In the genomic region with DNA sequence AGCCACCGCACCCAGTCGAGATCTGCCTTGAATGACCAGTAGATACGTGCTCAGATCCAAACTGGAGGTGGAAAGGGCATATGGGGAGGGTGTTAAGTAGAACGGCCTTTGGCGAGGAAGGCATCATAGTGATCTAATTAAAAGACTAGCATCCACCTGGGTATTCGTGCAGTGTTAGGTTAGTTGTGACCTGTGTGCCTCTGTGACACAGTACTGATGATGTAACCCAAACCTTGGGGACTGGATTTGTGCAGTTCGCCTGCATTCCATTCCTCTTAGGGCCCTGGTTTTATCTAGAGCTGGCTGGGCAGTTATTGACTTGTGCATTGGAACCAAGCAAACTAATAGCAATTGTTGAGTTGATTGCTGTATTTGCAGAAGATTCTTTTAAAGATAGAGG, we compare ENCODE assay signal across 1 cellular context.
A peak's percentile ranks its signal among the peaks of the same experiment; 100 is the strongest.
TF ChIP-seq lines count a peak whose summit lies in the region.

No MANE protein-coding gene starts in this region.

TF ChIP-seq in HepG2, 621 proteins besides CTCF, POLR2A, EP300 and RAD21 (continued from another document and continues in another):
- TF ChIP-seq, protein P1, sequence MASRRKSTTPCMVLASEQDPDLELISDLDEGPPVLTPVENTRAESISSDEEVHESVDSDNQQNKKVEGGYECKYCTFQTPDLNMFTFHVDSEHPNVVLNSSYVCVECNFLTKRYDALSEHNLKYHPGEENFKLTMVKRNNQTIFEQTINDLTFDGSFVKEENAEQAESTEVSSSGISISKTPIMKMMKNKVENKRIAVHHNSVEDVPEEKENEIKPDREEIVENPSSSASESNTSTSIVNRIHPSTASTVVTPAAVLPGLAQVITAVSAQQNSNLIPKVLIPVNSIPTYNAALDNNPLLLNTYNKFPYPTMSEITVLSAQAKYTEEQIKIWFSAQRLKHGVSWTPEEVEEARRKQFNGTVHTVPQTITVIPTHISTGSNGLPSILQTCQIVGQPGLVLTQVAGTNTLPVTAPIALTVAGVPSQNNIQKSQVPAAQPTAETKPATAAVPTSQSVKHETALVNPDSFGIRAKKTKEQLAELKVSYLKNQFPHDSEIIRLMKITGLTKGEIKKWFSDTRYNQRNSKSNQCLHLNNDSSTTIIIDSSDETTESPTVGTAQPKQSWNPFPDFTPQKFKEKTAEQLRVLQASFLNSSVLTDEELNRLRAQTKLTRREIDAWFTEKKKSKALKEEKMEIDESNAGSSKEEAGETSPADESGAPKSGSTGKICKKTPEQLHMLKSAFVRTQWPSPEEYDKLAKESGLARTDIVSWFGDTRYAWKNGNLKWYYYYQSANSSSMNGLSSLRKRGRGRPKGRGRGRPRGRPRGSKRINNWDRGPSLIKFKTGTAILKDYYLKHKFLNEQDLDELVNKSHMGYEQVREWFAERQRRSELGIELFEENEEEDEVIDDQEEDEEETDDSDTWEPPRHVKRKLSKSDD (CRISPR knock-in tag; IDR thresholded peaks at IDR 0.05; ENCODE audit: low read depth): peak; percentile 81; the same call in 1 of the 2 replicates
- TF ChIP-seq GATAD2A (CRISPR knock-in tag; IDR thresholded peaks at IDR 0.05): peak; percentile 65
- TF ChIP-seq ZNF329 (CRISPR knock-in tag; IDR thresholded peaks at IDR 0.05; ENCODE audit: low read depth): no peak
- TF ChIP-seq, protein P2, sequence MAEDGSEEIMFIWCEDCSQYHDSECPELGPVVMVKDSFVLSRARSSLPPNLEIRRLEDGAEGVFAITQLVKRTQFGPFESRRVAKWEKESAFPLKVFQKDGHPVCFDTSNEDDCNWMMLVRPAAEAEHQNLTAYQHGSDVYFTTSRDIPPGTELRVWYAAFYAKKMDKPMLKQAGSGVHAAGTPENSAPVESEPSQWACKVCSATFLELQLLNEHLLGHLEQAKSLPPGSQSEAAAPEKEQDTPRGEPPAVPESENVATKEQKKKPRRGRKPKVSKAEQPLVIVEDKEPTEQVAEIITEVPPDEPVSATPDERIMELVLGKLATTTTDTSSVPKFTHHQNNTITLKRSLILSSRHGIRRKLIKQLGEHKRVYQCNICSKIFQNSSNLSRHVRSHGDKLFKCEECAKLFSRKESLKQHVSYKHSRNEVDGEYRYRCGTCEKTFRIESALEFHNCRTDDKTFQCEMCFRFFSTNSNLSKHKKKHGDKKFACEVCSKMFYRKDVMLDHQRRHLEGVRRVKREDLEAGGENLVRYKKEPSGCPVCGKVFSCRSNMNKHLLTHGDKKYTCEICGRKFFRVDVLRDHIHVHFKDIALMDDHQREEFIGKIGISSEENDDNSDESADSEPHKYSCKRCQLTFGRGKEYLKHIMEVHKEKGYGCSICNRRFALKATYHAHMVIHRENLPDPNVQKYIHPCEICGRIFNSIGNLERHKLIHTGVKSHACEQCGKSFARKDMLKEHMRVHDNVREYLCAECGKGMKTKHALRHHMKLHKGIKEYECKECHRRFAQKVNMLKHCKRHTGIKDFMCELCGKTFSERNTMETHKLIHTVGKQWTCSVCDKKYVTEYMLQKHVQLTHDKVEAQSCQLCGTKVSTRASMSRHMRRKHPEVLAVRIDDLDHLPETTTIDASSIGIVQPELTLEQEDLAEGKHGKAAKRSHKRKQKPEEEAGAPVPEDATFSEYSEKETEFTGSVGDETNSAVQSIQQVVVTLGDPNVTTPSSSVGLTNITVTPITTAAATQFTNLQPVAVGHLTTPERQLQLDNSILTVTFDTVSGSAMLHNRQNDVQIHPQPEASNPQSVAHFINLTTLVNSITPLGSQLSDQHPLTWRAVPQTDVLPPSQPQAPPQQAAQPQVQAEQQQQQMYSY (CRISPR knock-in tag; IDR thresholded peaks at IDR 0.05): peak; percentile 96
- TF ChIP-seq CEBPB (IDR thresholded peaks at IDR 0.05; ENCODE audit: borderline replicate concordance, low read depth, low read length): peak; percentile 80; the same call in 1 of the 2 replicates
- TF ChIP-seq, protein P3, sequence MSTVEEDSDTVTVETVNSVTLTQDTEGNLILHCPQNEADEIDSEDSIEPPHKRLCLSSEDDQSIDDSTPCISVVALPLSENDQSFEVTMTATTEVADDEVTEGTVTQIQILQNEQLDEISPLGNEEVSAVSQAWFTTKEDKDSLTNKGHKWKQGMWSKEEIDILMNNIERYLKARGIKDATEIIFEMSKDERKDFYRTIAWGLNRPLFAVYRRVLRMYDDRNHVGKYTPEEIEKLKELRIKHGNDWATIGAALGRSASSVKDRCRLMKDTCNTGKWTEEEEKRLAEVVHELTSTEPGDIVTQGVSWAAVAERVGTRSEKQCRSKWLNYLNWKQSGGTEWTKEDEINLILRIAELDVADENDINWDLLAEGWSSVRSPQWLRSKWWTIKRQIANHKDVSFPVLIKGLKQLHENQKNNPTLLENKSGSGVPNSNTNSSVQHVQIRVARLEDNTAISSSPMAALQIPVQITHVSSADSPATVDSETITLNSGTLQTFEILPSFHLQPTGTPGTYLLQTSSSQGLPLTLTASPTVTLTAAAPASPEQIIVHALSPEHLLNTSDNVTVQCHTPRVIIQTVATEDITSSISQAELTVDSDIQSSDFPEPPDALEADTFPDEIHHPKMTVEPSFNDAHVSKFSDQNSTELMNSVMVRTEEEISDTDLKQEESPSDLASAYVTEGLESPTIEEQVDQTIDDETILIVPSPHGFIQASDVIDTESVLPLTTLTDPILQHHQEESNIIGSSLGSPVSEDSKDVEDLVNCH (CRISPR knock-in tag; IDR thresholded peaks at IDR 0.05): no peak
- TF ChIP-seq, protein P4, sequence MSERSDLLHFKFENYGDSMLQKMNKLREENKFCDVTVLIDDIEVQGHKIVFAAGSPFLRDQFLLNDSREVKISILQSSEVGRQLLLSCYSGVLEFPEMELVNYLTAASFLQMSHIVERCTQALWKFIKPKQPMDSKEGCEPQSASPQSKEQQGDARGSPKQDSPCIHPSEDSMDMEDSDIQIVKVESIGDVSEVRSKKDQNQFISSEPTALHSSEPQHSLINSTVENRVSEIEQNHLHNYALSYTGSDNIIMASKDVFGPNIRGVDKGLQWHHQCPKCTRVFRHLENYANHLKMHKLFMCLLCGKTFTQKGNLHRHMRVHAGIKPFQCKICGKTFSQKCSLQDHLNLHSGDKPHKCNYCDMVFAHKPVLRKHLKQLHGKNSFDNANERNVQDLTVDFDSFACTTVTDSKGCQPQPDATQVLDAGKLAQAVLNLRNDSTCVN (CRISPR knock-in tag; IDR thresholded peaks at IDR 0.05; ENCODE audit: borderline replicate concordance): no peak
- 0 out of 2 replicates have a peak, but pooled peaks have one; percentile 18 for TF ChIP-seq ZNF605 (CRISPR knock-in tag; IDR thresholded peaks at IDR 0.05)
- TF ChIP-seq MAFG (CRISPR knock-in tag; IDR thresholded peaks at IDR 0.05): no peak
- TF ChIP-seq SMARCC2 (IDR thresholded peaks at IDR 0.05): no peak
- TF ChIP-seq, protein P5, sequence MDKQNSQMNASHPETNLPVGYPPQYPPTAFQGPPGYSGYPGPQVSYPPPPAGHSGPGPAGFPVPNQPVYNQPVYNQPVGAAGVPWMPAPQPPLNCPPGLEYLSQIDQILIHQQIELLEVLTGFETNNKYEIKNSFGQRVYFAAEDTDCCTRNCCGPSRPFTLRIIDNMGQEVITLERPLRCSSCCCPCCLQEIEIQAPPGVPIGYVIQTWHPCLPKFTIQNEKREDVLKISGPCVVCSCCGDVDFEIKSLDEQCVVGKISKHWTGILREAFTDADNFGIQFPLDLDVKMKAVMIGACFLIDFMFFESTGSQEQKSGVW (CRISPR knock-in tag; IDR thresholded peaks at IDR 0.05; ENCODE audit: borderline replicate concordance): no peak
- no peak for TF ChIP-seq SIN3B (IDR thresholded peaks at IDR 0.05; ENCODE audit: low read length)
- TF ChIP-seq ZFX (CRISPR knock-in tag; IDR thresholded peaks at IDR 0.05; ENCODE audit: low read depth): peak; percentile 20; the same call in 1 of the 2 replicates
- TF ChIP-seq, protein P6, sequence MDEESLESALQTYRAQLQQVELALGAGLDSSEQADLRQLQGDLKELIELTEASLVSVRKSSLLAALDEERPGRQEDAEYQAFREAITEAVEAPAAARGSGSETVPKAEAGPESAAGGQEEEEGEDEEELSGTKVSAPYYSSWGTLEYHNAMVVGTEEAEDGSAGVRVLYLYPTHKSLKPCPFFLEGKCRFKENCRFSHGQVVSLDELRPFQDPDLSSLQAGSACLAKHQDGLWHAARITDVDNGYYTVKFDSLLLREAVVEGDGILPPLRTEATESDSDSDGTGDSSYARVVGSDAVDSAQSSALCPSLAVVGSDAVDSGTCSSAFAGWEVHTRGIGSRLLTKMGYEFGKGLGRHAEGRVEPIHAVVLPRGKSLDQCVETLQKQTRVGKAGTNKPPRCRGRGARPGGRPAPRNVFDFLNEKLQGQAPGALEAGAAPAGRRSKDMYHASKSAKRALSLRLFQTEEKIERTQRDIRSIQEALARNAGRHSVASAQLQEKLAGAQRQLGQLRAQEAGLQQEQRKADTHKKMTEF (CRISPR knock-in tag; IDR thresholded peaks at IDR 0.05): 0 out of 2 replicates have a peak, but pooled peaks have one; percentile 17
- TF ChIP-seq HNF4G (IDR thresholded peaks at IDR 0.05; ENCODE audit: borderline replicate concordance, low read depth, low read length): 0 out of 2 replicates have a peak, but pooled peaks have one; percentile 13
- TF ChIP-seq HNF4G (CRISPR knock-in tag; IDR thresholded peaks at IDR 0.05; ENCODE audit: borderline replicate concordance, low read depth): no peak
- TF ChIP-seq ETV6 (CRISPR knock-in tag; conservative IDR thresholded peaks at IDR 0.05): no peak
- 0 out of 2 replicates have a peak, but pooled peaks have one; percentile 13 for TF ChIP-seq JUND (CRISPR knock-in tag; IDR thresholded peaks at IDR 0.05)
- TF ChIP-seq MIXL1 (CRISPR knock-in tag; IDR thresholded peaks at IDR 0.05): 0 out of 2 replicates have a peak, but pooled peaks have one; percentile 30
- TF ChIP-seq TAF1 (CRISPR knock-in tag; IDR thresholded peaks at IDR 0.05): no peak
- TF ChIP-seq CCDC6 (CRISPR knock-in tag; IDR thresholded peaks at IDR 0.05): 0 out of 2 replicates have a peak, but pooled peaks have one; percentile 32
- peak; percentile 81 for TF ChIP-seq ZBTB21 (CRISPR knock-in tag; IDR thresholded peaks at IDR 0.05)
- no peak for TF ChIP-seq MBD4 (IDR thresholded peaks at IDR 0.05; ENCODE audit: borderline replicate concordance, low read length)
- TF ChIP-seq, protein P7, sequence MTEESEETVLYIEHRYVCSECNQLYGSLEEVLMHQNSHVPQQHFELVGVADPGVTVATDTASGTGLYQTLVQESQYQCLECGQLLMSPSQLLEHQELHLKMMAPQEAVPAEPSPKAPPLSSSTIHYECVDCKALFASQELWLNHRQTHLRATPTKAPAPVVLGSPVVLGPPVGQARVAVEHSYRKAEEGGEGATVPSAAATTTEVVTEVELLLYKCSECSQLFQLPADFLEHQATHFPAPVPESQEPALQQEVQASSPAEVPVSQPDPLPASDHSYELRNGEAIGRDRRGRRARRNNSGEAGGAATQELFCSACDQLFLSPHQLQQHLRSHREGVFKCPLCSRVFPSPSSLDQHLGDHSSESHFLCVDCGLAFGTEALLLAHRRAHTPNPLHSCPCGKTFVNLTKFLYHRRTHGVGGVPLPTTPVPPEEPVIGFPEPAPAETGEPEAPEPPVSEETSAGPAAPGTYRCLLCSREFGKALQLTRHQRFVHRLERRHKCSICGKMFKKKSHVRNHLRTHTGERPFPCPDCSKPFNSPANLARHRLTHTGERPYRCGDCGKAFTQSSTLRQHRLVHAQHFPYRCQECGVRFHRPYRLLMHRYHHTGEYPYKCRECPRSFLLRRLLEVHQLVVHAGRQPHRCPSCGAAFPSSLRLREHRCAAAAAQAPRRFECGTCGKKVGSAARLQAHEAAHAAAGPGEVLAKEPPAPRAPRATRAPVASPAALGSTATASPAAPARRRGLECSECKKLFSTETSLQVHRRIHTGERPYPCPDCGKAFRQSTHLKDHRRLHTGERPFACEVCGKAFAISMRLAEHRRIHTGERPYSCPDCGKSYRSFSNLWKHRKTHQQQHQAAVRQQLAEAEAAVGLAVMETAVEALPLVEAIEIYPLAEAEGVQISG (CRISPR knock-in tag; IDR thresholded peaks at IDR 0.05): no peak
- peak; percentile 49; the same call in 1 of the 2 replicates for TF ChIP-seq EHMT2 (IDR thresholded peaks at IDR 0.05; ENCODE audit: borderline replicate concordance, low read depth, low read length)
- TF ChIP-seq XBP1 (CRISPR knock-in tag; IDR thresholded peaks at IDR 0.05): no peak
- TF ChIP-seq FOXA3 (CRISPR knock-in tag; IDR thresholded peaks at IDR 0.05): peak; percentile 35; the same call in 1 of the 2 replicates
- TF ChIP-seq SAP130 (CRISPR knock-in tag; IDR thresholded peaks at IDR 0.05; ENCODE audit: low read depth): peak; percentile 38; the same call in 1 of the 2 replicates
- no peak for TF ChIP-seq PLRG1 (conservative IDR thresholded peaks at IDR 0.05)
- TF ChIP-seq, protein P8, sequence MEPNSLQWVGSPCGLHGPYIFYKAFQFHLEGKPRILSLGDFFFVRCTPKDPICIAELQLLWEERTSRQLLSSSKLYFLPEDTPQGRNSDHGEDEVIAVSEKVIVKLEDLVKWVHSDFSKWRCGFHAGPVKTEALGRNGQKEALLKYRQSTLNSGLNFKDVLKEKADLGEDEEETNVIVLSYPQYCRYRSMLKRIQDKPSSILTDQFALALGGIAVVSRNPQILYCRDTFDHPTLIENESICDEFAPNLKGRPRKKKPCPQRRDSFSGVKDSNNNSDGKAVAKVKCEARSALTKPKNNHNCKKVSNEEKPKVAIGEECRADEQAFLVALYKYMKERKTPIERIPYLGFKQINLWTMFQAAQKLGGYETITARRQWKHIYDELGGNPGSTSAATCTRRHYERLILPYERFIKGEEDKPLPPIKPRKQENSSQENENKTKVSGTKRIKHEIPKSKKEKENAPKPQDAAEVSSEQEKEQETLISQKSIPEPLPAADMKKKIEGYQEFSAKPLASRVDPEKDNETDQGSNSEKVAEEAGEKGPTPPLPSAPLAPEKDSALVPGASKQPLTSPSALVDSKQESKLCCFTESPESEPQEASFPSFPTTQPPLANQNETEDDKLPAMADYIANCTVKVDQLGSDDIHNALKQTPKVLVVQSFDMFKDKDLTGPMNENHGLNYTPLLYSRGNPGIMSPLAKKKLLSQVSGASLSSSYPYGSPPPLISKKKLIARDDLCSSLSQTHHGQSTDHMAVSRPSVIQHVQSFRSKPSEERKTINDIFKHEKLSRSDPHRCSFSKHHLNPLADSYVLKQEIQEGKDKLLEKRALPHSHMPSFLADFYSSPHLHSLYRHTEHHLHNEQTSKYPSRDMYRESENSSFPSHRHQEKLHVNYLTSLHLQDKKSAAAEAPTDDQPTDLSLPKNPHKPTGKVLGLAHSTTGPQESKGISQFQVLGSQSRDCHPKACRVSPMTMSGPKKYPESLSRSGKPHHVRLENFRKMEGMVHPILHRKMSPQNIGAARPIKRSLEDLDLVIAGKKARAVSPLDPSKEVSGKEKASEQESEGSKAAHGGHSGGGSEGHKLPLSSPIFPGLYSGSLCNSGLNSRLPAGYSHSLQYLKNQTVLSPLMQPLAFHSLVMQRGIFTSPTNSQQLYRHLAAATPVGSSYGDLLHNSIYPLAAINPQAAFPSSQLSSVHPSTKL (CRISPR knock-in tag; IDR thresholded peaks at IDR 0.05): peak; percentile 32; the same call in 1 of the 2 replicates
- TF ChIP-seq POGZ (CRISPR knock-in tag; IDR thresholded peaks at IDR 0.05): peak; percentile 40
- TF ChIP-seq ZNF451 (CRISPR knock-in tag; IDR thresholded peaks at IDR 0.05): no peak
- no peak for TF ChIP-seq ZNF160 (CRISPR knock-in tag; IDR thresholded peaks at IDR 0.05)
- no peak for TF ChIP-seq NR0B2 (CRISPR knock-in tag; IDR thresholded peaks at IDR 0.05)
- no peak for TF ChIP-seq ZSCAN20 (CRISPR knock-in tag; IDR thresholded peaks at IDR 0.05; ENCODE audit: borderline replicate concordance)
